ENCODE assay signal across 15 cellular contexts in the genomic region with DNA sequence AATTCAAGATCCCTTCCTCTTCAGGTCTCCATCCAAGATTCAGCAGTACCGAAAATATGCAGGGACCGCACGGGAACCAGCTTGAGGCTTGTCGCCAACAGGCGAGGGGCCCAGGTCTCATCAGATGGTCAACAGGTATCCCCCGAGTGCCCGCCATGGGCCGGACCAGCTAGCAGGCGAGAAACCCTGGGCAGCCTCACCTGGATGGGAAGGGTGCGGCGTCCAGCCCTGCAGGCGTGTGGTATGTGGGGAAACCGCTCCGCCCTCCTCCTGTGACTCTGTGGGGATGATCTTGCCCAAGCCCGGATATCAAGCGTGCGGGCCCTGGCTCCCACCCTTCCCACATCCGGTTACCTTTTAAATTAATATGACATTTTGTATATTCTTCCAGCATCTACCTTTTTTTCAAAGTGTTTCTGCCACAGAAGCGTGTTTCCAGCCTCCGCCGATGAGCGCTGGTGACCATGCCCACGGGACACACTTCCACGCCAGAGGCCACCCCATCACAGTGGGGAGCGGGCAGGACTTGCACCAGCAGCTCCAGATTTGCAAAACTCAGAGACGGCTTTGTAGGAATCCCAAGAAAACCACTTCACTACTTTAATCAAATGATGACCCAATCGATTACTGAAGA.
"Had no signal": no experiment of that assay in that cellular context is flagged by ENCODE, and none has a peak within 500 bp of the region (broad histone marks: within the 10 kb centered on the region; RNA-seq: fewer than 3 reads in every experiment).

No MANE protein-coding gene starts in this region.

- H3K4me1 Mint-ChIP-seq: central memory CD8-positive, alpha-beta T cell had no signal

- DNase-seq: activated B cell treated with CpG ODN at 0.5 μM for 24 hours; activated CD4-positive, alpha-beta T cell treated with anti-CD3 and anti-CD28 coated beads for 48 hours; activated CD8-positive, alpha-beta T cell treated with anti-CD3 and anti-CD28 coated beads, Interleukin-2, amount 10 ng/mL, durations not matched to agents 7 days and 5 days; activated naive CD8-positive, alpha-beta T cell treated with anti-CD3 and anti-CD28 coated beads for 36 hours; amygdala; effector memory CD8-positive, alpha-beta T cell; foreskin melanocyte; heart right ventricle; natural killer cell; psoas muscle; stimulated activated CD4-positive, alpha-beta T cell treated with anti-CD3 and anti-CD28 coated beads, Interleukin-1b, Interleukin-23, amount 100 ng/mL, for 48 hours had no signal

- H3K27me3 Mint-ChIP-seq: activated B cell treated with CpG ODN at 0.5 μM for 24 hours; activated naive CD8-positive, alpha-beta T cell treated with anti-CD3 and anti-CD28 coated beads for 36 hours; brain; memory B cell had no signal

- ATAC-seq: activated CD8-positive, alpha-beta T cell treated with anti-CD3 and anti-CD28 coated beads, Interleukin-2, amount 10 ng/mL, durations not matched to agents 7 days and 5 days; effector memory CD8-positive, alpha-beta T cell; heart right ventricle; natural killer cell; psoas muscle had no signal

- H3K27me3 ChIP-seq: heart right ventricle had no signal

- H3K27ac Mint-ChIP-seq: activated B cell treated with CpG ODN at 0.5 μM for 24 hours; activated CD8-positive, alpha-beta T cell treated with anti-CD3 and anti-CD28 coated beads, Interleukin-2, amount 10 ng/mL, durations not matched to agents 7 days and 5 days; activated naive CD8-positive, alpha-beta T cell treated with anti-CD3 and anti-CD28 coated beads for 36 hours; effector memory CD8-positive, alpha-beta T cell; memory B cell; T-helper 1 cell treated with Interleukin-12 subunit alpha and Interleukin-12 subunit beta and Interleukin-4 antibody, amounts not matched to agents 30 μg/mL and 1 μg/mL, for 36 hours had no signal

- H3K4me3 Mint-ChIP-seq: activated B cell treated with CpG ODN at 0.5 μM for 24 hours; activated CD8-positive, alpha-beta T cell treated with anti-CD3 and anti-CD28 coated beads, Interleukin-2, amount 10 ng/mL, durations not matched to agents 7 days and 5 days; activated naive CD8-positive, alpha-beta T cell treated with anti-CD3 and anti-CD28 coated beads for 36 hours; brain; central memory CD8-positive, alpha-beta T cell; effector memory CD8-positive, alpha-beta T cell; memory B cell; natural killer cell; T-helper 1 cell treated with Interleukin-12 subunit alpha and Interleukin-12 subunit beta and Interleukin-4 antibody, amounts not matched to agents 30 μg/mL and 1 μg/mL, for 36 hours had no signal

- H3K4me3 ChIP-seq: heart right ventricle, psoas muscle had no signal

- H3K27ac ChIP-seq: heart right ventricle had no signal

- H3K9me3 ChIP-seq: heart right ventricle, psoas muscle had no signal

- H3K36me3 Mint-ChIP-seq: activated naive CD8-positive, alpha-beta T cell treated with anti-CD3 and anti-CD28 coated beads for 36 hours; memory B cell; natural killer cell had no signal
